1 cellular context compared by ENCODE assay signal in the genomic region with DNA sequence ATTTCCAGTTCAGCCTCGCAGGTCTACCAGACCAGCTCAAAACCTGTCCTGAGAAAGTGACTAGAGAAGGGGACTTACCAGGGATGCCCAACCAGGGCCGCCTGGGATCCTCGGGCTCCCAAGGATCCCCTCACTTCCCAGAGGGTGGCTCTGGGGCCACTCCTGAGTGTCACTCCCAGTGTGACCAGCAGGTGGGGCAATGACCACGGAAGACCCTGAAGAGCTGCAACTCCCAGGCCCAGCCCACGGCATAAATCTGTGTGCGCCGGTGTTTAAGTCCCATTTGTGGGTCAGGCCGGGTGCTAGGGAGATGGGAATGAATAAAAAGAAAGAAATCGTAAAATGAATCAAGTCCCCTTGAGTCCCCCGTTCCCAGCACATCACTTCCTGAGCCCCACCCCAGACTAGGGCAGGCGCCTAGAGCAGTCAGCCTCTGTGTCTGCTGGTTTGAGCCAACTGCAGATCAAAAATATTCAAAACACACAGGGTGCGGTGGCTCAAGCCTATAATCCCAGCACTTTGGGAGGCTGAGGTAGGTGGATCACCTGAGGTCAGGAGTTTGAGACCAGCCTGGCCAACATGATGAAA.
TF ChIP-seq lines count a peak whose summit lies in the region.

No MANE protein-coding gene starts in this region.

TF ChIP-seq in IMR-90, 13 proteins besides CTCF, POLR2A, EP300 and RAD21:
- TF ChIP-seq ELK1 (IDR thresholded peaks at IDR 0.05; ENCODE audit: borderline replicate concordance, low read depth, low read length), result no peak
- TF ChIP-seq SMC3 (IDR thresholded peaks at IDR 0.05; ENCODE audit: low read depth, low read length), result peak; percentile 93
- TF ChIP-seq NFE2L2 (IDR thresholded peaks at IDR 0.05; ENCODE audit: low read depth, low read length), result no peak
- TF ChIP-seq BHLHE40 (IDR thresholded peaks at IDR 0.05; ENCODE audit: low read depth, low read length), result no peak
- no peak for TF ChIP-seq CEBPB (IDR thresholded peaks at IDR 0.05; ENCODE audit: low read depth, low read length)
- TF ChIP-seq, protein P1, sequence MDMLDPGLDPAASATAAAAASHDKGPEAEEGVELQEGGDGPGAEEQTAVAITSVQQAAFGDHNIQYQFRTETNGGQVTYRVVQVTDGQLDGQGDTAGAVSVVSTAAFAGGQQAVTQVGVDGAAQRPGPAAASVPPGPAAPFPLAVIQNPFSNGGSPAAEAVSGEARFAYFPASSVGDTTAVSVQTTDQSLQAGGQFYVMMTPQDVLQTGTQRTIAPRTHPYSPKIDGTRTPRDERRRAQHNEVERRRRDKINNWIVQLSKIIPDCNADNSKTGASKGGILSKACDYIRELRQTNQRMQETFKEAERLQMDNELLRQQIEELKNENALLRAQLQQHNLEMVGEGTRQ (IDR thresholded peaks at IDR 0.05; ENCODE audit: low read depth, low read length), result no peak
- no peak for TF ChIP-seq FOS (IDR thresholded peaks at IDR 0.05; ENCODE audit: low read depth, low read length)
- TF ChIP-seq RFX5 (IDR thresholded peaks at IDR 0.05; ENCODE audit: low read depth, low read length), result no peak
- TF ChIP-seq MAZ (IDR thresholded peaks at IDR 0.05; ENCODE audit: borderline replicate concordance, low read depth, low read length), result peak; percentile 45; the same call in 1 of the 2 replicates
- TF ChIP-seq MXI1 (IDR thresholded peaks at IDR 0.05; ENCODE audit: borderline replicate concordance, low read depth, low read length), result no peak
- no peak for TF ChIP-seq RCOR1 (IDR thresholded peaks at IDR 0.05; ENCODE audit: insufficient replicate concordance, low read length)
- TF ChIP-seq CHD1 (IDR thresholded peaks at IDR 0.05; ENCODE audit: low read depth, low read length), result no peak
- no peak for TF ChIP-seq MAFK (IDR thresholded peaks at IDR 0.05; ENCODE audit: low read depth, low read length)
